In genomic region chr2:20184067-20184938, GRCh38 we compare ENCODE assay signal across 13 cellular contexts. TPM values are rescaled to one million over a fixed set of nuclear protein-coding genes. Genes with fewer than 3 reads are reported as not detected.
DNase-seq lines count a peak whose midpoint lies in the region; ATAC-seq and TF ChIP-seq lines count a peak whose summit lies in the region.
"Had no signal": no experiment of that assay in that cellular context is flagged by ENCODE, and none has a peak within 500 bp of the region (broad histone marks: within the 10 kb centered on the region; RNA-seq: fewer than 3 reads in every experiment).

No MANE protein-coding gene starts in this region.

- peaks cover 58% of the 10 kb centered on the region for H3K4me1 ChIP-seq in RWPE2 (ENCODE audit: insufficient read depth, poor library complexity, severe bottlenecking)

- no peak overlapping the region for H3K4me3 ChIP-seq in RWPE2 (ENCODE audit: severe bottlenecking)

- TF ChIP-seq CTCF in RWPE2 (IDR thresholded peaks at IDR 0.05; ENCODE audit: poor library complexity, severe bottlenecking) = no peak
- no peak for TF ChIP-seq CTCF in progenitor cell of endocrine pancreas (IDR thresholded peaks at IDR 0.05; ENCODE audit: unreplicated experiment)

- ATAC-seq in RWPE2 (ENCODE audit: low read depth) (peak; percentile 45), HG03457 (IDR thresholded peaks at IDR 0.05; ENCODE audit: unreplicated experiment) (no peak), GM19395 (IDR thresholded peaks at IDR 0.05; ENCODE audit: unreplicated experiment) (no peak)

- no peaks in the 10 kb centered on the region for H3K9me3 ChIP-seq in RWPE2 (ENCODE audit: severe bottlenecking)
- H3K9me3 ChIP-seq: neutrophil, Peyer's patch had no signal

- no peak overlapping the region for H3K4me3 Mint-ChIP-seq in progenitor cell of endocrine pancreas (ENCODE audit: low read depth)
- H3K4me3 Mint-ChIP-seq: activated CD4-positive, alpha-beta T cell treated with anti-CD3 and anti-CD28 coated beads, Interleukin-2, amount 10 ng/mL, durations not matched to agents 7 days and 5 days; activated naive CD8-positive, alpha-beta T cell treated with anti-CD3 and anti-CD28 coated beads, Interleukin-2, amount 10 ng/mL, durations not matched to agents 7 days and 5 days had no signal

- H3K36me3 ChIP-seq in RWPE2 (ENCODE audit: low read depth) = no peaks in the 10 kb centered on the region
- H3K36me3 ChIP-seq: neutrophil, Peyer's patch had no signal

- H3K36me3 Mint-ChIP-seq in progenitor cell of endocrine pancreas (ENCODE audit: insufficient read depth) = no peaks in the 10 kb centered on the region
- H3K36me3 Mint-ChIP-seq: activated naive CD8-positive, alpha-beta T cell treated with anti-CD3 and anti-CD28 coated beads, Interleukin-2, amount 10 ng/mL, durations not matched to agents 7 days and 5 days had no signal

- DNase-seq in EH (ENCODE audit: low read depth) (peak; percentile 80), RWPE2 (ENCODE audit: low spot score) (peak; percentile 51), fibroblast of peridontal ligament (ENCODE audit: extremely low read depth) (peak; percentile 58), progenitor cell of endocrine pancreas (ENCODE audit: low spot score, unreplicated experiment) (no peak), Ammon's horn (ENCODE audit: low spot score) (no peak), NCI-H524 (lab: John Stamatoyannopoulos, UW) (no peak)
- DNase-seq: activated CD4-positive, alpha-beta T cell treated with anti-CD3 and anti-CD28 coated beads, Interleukin-2, amount 10 ng/mL, durations not matched to agents 7 days and 5 days; activated naive CD8-positive, alpha-beta T cell treated with anti-CD3 and anti-CD28 coated beads, Interleukin-2, amount 10 ng/mL, durations not matched to agents 7 days and 5 days; GDM1 had no signal

- H3K9me3 Mint-ChIP-seq in progenitor cell of endocrine pancreas (ENCODE audit: low read depth) = no peaks in the 10 kb centered on the region
- H3K9me3 Mint-ChIP-seq: activated CD4-positive, alpha-beta T cell treated with anti-CD3 and anti-CD28 coated beads, Interleukin-2, amount 10 ng/mL, durations not matched to agents 7 days and 5 days; activated naive CD8-positive, alpha-beta T cell treated with anti-CD3 and anti-CD28 coated beads, Interleukin-2, amount 10 ng/mL, durations not matched to agents 7 days and 5 days had no signal

- H3K27ac Mint-ChIP-seq in progenitor cell of endocrine pancreas = peak overlapping the region; percentile 95
- H3K27ac Mint-ChIP-seq: activated CD4-positive, alpha-beta T cell treated with anti-CD3 and anti-CD28 coated beads, Interleukin-2, amount 10 ng/mL, durations not matched to agents 7 days and 5 days; activated naive CD8-positive, alpha-beta T cell treated with anti-CD3 and anti-CD28 coated beads, Interleukin-2, amount 10 ng/mL, durations not matched to agents 7 days and 5 days had no signal

- no peaks in the 10 kb centered on the region for H3K27me3 Mint-ChIP-seq in progenitor cell of endocrine pancreas
- H3K27me3 Mint-ChIP-seq: activated naive CD8-positive, alpha-beta T cell treated with anti-CD3 and anti-CD28 coated beads, Interleukin-2, amount 10 ng/mL, durations not matched to agents 7 days and 5 days had no signal

- H3K27ac ChIP-seq in RWPE2 (ENCODE audit: poor library complexity, severe bottlenecking) = peak overlapping the region; percentile 91
- H3K27ac ChIP-seq: neutrophil had no signal

- no peaks in the 10 kb centered on the region for H3K27me3 ChIP-seq in RWPE2 (ENCODE audit: insufficient read depth, poor library complexity, severe bottlenecking)
- H3K27me3 ChIP-seq: Peyer's patch had no signal

- peaks cover 45% of the 10 kb centered on the region for H3K4me1 Mint-ChIP-seq in progenitor cell of endocrine pancreas (ENCODE audit: low read depth)
- H3K4me1 Mint-ChIP-seq: activated CD4-positive, alpha-beta T cell treated with anti-CD3 and anti-CD28 coated beads, Interleukin-2, amount 10 ng/mL, durations not matched to agents 7 days and 5 days; activated naive CD8-positive, alpha-beta T cell treated with anti-CD3 and anti-CD28 coated beads, Interleukin-2, amount 10 ng/mL, durations not matched to agents 7 days and 5 days had no signal

RNA-seq across cellular contexts. Expression of gene SDC1, which starts 40.6 kb away (rescaled TPM):
- total RNA-seq in progenitor cell of endocrine pancreas = 35.1 and 38.7 TPM in 2 replicates

Comparison
In these comparisons a context has a peak if more than half of its experiments do, and no peak if none do; other contexts are left out.
1. DNase-seq: peak in EH (single experiment), RWPE2 (single experiment) and fibroblast of peridontal ligament (single experiment); none in progenitor cell of endocrine pancreas (single experiment), Ammon's horn (single experiment) and NCI-H524 (0 of 2).